In the genomic region with DNA sequence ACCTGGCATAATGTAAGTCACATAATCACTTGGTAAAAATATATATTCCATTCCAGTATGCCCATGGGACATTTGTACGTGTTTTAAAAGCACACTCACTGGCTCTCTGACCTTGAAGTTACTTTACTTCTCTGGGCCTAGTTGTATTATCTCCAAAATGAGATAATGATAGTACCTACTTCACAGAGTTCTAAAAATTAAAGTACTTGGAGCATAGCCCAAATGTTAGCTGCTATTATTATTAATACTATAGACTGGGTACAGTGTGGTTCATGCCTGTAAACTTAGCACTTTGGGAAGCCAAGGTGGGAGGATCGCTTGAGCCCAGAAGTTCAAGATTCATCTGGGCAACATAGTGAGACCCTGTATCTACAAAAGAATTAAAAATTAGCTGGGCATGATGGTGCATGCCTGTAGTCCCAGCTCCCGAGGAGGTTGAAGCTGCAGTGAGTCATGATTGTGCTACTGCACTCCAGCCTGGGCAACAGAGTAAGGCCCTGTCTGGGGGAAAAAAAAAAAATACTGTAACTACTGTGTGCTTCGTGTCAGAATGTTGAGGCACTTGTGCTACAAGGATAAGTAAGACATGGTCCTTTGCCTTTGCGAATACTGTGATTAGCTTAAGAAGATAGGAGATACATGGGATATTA, we compare ENCODE assay signal across 19 cellular contexts. TPM values are rescaled to one million over a fixed set of nuclear protein-coding genes. Genes with fewer than 3 reads are reported as not detected.
DNase-seq lines count a peak whose midpoint lies in the region; ATAC-seq, FAIRE-seq and TF ChIP-seq lines count a peak whose summit lies in the region.
"Had no signal": no experiment of that assay in that cellular context is flagged by ENCODE, and none has a peak within 500 bp of the region (broad histone marks: within the 10 kb centered on the region; RNA-seq: fewer than 3 reads in every experiment).

No MANE protein-coding gene starts in this region.

- no peak for FAIRE-seq in bronchial epithelial cell (lab: Jason Lieb, UNC)
- FAIRE-seq: A204.1, D721Med, GM12892, H1 had no signal

- H3K27me3 ChIP-seq in left ventricle myocardium inferior (ENCODE audit: low read depth) (peaks cover 6% of the 10 kb centered on the region), HCT116 (ENCODE audit: insufficient read depth, low read length) (no peaks in the 10 kb centered on the region), bronchial epithelial cell (ENCODE audit: control insufficient read depth, insufficient read depth, low read length) (no peaks in the 10 kb centered on the region)

- CTCF ChIA-PET in HCT116 (lab: Charles Lee): no interaction called here

- no peaks in the 10 kb centered on the region for H3K9me2 ChIP-seq in HCT116 (ENCODE audit: insufficient read depth)

- no peak overlapping the region for H3K4me3 Mint-ChIP-seq in osteocyte (ENCODE audit: unreplicated experiment)
- H3K4me3 Mint-ChIP-seq: CD4-positive, alpha-beta memory T cell had no signal

- POLR2A ChIA-PET in HCT116 (lab: Charles Lee): no interaction called here

- no peak overlapping the region for H2AFZ ChIP-seq in HCT116 (ENCODE audit: low read depth, low read length, poor library complexity, severe bottlenecking)

- H3K4me3 ChIP-seq in left ventricle myocardium inferior (no peak overlapping the region), HCT116 (replicated peaks in 1 of 2; ENCODE audit: low read depth in 1 of 2, low read length in 2 of 2) (no peak overlapping the region), bronchial epithelial cell (ENCODE audit: low read depth, low read length) (no peak overlapping the region)

- RAD21 ChIA-PET in HCT116 (lab: Charles Lee; ENCODE audit: low non-redundant PET in 1 of 2, low total read pairs in 2 of 2, uncharacterized antibody in 2 of 2, unreplicated experiment in 2 of 2): no interaction called here

- H3K4me1 Mint-ChIP-seq in osteocyte (ENCODE audit: unreplicated experiment): no peaks in the 10 kb centered on the region
- H3K4me1 Mint-ChIP-seq: CD4-positive, alpha-beta memory T cell had no signal

- no peak for TF ChIP-seq POLR2A in HCT116 (IDR thresholded peaks at IDR 0.05; ENCODE audit: borderline replicate concordance, extremely low read depth, insufficient read depth, insufficient read length)

- H3K27ac Mint-ChIP-seq in osteocyte (ENCODE audit: unreplicated experiment): no peak overlapping the region
- H3K27ac Mint-ChIP-seq: CD4-positive, alpha-beta memory T cell had no signal

- H3K4me1 ChIP-seq in left ventricle myocardium inferior (peaks cover 11% of the 10 kb centered on the region), HCT116 (ENCODE audit: control insufficient read depth in 1 of 2, insufficient read depth in 2 of 2, low read length in 2 of 2) (no peaks in the 10 kb centered on the region)
- H3K4me1 ChIP-seq: BE2C had no signal

- H3K9ac ChIP-seq in HCT116 (ENCODE audit: low read length): no peak overlapping the region

- H3K36me3 Mint-ChIP-seq in osteocyte (ENCODE audit: unreplicated experiment): no peaks in the 10 kb centered on the region
- H3K36me3 Mint-ChIP-seq: CD4-positive, alpha-beta memory T cell had no signal

- H3K79me2 ChIP-seq in HCT116 (ENCODE audit: insufficient read depth, low read length): no peaks in the 10 kb centered on the region

- no peak overlapping the region for H3K4me2 ChIP-seq in HCT116 (ENCODE audit: low read length)

- no peaks in the 10 kb centered on the region for H3K36me3 ChIP-seq in left ventricle myocardium inferior
- no peaks in the 10 kb centered on the region for H3K36me3 ChIP-seq in HCT116 (ENCODE audit: control insufficient read depth in 1 of 2, insufficient read depth in 2 of 2, low read length in 2 of 2)
- no peaks in the 10 kb centered on the region for H3K36me3 ChIP-seq in bronchial epithelial cell (ENCODE audit: control insufficient read depth, insufficient read depth, low read length)
- H3K36me3 ChIP-seq: BE2C had no signal

- H3K27ac ChIP-seq in left ventricle myocardium inferior (replicated peaks) (no peak overlapping the region), HCT116 (ENCODE audit: low read depth, low read length) (no peak overlapping the region)
- H3K27ac ChIP-seq: C4-2B had no signal

- no TSS peak for BruUV-seq in HCT116 (replicated peaks; lab: Mats Ljungman, UMichigan)

- TF ChIP-seq CTCF in left ventricle myocardium inferior (IDR thresholded peaks at IDR 0.05; ENCODE audit: borderline replicate concordance) (no peak), HCT116 (IDR thresholded peaks at IDR 0.05 in 2 of 3, conservative IDR thresholded peaks at IDR 0.05 in 1 of 3; ENCODE audit: borderline replicate concordance in 1 of 3, insufficient read depth in 1 of 3, low read depth in 2 of 3, low read length in 2 of 3) (no peak), bronchial epithelial cell (IDR thresholded peaks at IDR 0.05; ENCODE audit: insufficient read depth, low read length, severe bottlenecking) (no peak), osteocyte (IDR thresholded peaks at IDR 0.05) (no peak)

- H3K9me3 Mint-ChIP-seq in osteocyte (ENCODE audit: unreplicated experiment): no peaks in the 10 kb centered on the region
- H3K9me3 Mint-ChIP-seq: CD4-positive, alpha-beta memory T cell had no signal

- no peaks in the 10 kb centered on the region for H4K20me1 ChIP-seq in HCT116 (ENCODE audit: insufficient read depth)

- TF ChIP-seq RAD21 in HCT116 (IDR thresholded peaks at IDR 0.05; ENCODE audit: low read depth): no peak

- no peaks in the 10 kb centered on the region for H3K9me3 ChIP-seq in left ventricle myocardium inferior (replicated peaks)
- H3K9me3 ChIP-seq in HCT116 (ENCODE audit: control insufficient read depth in 1 of 2, insufficient read depth in 1 of 2, low read depth in 1 of 2, low read length in 2 of 2): no peaks in the 10 kb centered on the region
- H3K9me3 ChIP-seq: BE2C had no signal

- ATAC-seq in Right ventricle myocardium superior (ENCODE audit: poor library complexity): peak; percentile 85
- ATAC-seq in HCT116: peak; percentile 52; the same call in 1 of the 2 replicates

- intact Hi-C loops in Right ventricle myocardium superior (cut with DNase I) (no loop called here), left ventricle myocardium inferior (cut with micrococcal nuclease) (no loop called here), HCT116 (cut with micrococcal nuclease) (no loop called here)

- DNase-seq in Right ventricle myocardium superior (no peak), left ventricle myocardium inferior (no peak), HCT116 (ENCODE audit: low read depth, low spot score) (no peak), bronchial epithelial cell (ENCODE audit: low read depth) (peak; percentile 18), osteocyte (ENCODE audit: extremely low spot score, unreplicated experiment) (no peak), D341Med (ENCODE audit: low spot score) (no peak), GM19240 (ENCODE audit: insufficient read length, low spot score) (no peak)
- DNase-seq: BE2C; CD4-positive, alpha-beta memory T cell; DMS153; DMS79 treated with DMSO at 0.1 percent for 48 hours; GDM1; HCEC 1CT had no signal

- peaks cover 6% of the 10 kb centered on the region for H3K27me3 Mint-ChIP-seq in osteocyte (ENCODE audit: unreplicated experiment)

TF ChIP-seq in HCT116, 20 proteins besides CTCF, POLR2A, EP300 and RAD21 (continues in another document):
- TF ChIP-seq ZNF274 (IDR thresholded peaks at IDR 0.05; ENCODE audit: low read depth, low read length) (no peak), JUND (IDR thresholded peaks at IDR 0.05) (no peak), ZFX (IDR thresholded peaks at IDR 0.05) (no peak), ELF1 (IDR thresholded peaks at IDR 0.05; ENCODE audit: borderline replicate concordance, low read depth) (no peak), YY1 (IDR thresholded peaks at IDR 0.05; ENCODE audit: extremely low read depth, insufficient replicate concordance, low read depth, low read length) (no peak), EGR1 (IDR thresholded peaks at IDR 0.05; ENCODE audit: low read depth) (no peak)
- TF ChIP-seq, protein P1, sequence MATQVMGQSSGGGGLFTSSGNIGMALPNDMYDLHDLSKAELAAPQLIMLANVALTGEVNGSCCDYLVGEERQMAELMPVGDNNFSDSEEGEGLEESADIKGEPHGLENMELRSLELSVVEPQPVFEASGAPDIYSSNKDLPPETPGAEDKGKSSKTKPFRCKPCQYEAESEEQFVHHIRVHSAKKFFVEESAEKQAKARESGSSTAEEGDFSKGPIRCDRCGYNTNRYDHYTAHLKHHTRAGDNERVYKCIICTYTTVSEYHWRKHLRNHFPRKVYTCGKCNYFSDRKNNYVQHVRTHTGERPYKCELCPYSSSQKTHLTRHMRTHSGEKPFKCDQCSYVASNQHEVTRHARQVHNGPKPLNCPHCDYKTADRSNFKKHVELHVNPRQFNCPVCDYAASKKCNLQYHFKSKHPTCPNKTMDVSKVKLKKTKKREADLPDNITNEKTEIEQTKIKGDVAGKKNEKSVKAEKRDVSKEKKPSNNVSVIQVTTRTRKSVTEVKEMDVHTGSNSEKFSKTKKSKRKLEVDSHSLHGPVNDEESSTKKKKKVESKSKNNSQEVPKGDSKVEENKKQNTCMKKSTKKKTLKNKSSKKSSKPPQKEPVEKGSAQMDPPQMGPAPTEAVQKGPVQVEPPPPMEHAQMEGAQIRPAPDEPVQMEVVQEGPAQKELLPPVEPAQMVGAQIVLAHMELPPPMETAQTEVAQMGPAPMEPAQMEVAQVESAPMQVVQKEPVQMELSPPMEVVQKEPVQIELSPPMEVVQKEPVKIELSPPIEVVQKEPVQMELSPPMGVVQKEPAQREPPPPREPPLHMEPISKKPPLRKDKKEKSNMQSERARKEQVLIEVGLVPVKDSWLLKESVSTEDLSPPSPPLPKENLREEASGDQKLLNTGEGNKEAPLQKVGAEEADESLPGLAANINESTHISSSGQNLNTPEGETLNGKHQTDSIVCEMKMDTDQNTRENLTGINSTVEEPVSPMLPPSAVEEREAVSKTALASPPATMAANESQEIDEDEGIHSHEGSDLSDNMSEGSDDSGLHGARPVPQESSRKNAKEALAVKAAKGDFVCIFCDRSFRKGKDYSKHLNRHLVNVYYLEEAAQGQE (IDR thresholded peaks at IDR 0.05; ENCODE audit: low read depth): no peak

RNA-seq across cellular contexts. Expression of gene TDRD5, which starts 45.7 kb away (rescaled TPM):
- total RNA-seq in Right ventricle myocardium superior: not detected
- total RNA-seq in left ventricle myocardium inferior: not detected
- total RNA-seq in HCT116 (2021; ENCODE audit: unreplicated experiment): 0.25 TPM
- 0.08 and 0.10 TPM in 2 replicates for polyA plus RNA-seq in HCT116 (2012)
- not detected in 2 replicates for total RNA-seq in bronchial epithelial cell
- total RNA-seq in osteocyte: not detected in 2 replicates
- total RNA-seq: CD4-positive, alpha-beta memory T cell had no signal
- polyA plus RNA-seq: AG04450; CD4-positive, alpha-beta memory T cell had no signal
